Comparison of ENCODE assay signal across 21 cellular contexts in genomic region chr21:37381883-37382585, GRCh38.
"Had no signal": no experiment of that assay in that cellular context is flagged by ENCODE, and none has a peak within 500 bp of the region (broad histone marks: within the 10 kb centered on the region; RNA-seq: fewer than 3 reads in every experiment).

No MANE protein-coding gene starts in this region.

- H3K4me2 ChIP-seq: hepatocyte had no signal

- ATAC-seq: esophagus mucosa, left lobe of liver, natural killer cell had no signal

- H3K4me3 Mint-ChIP-seq: activated CD4-positive, alpha-beta T cell treated with anti-CD3 and anti-CD28 coated beads, Interleukin-2, amount 10 ng/mL, durations not matched to agents 7 days and 5 days had no signal

- DNase-seq: activated CD4-positive, alpha-beta T cell treated with anti-CD3 and anti-CD28 coated beads, Interleukin-2, amount 10 ng/mL, durations not matched to agents 7 days and 5 days; activated CD8-positive, alpha-beta memory T cell treated with anti-CD3 and anti-CD28 coated beads for 24 hours; activated naive CD4-positive, alpha-beta T cell; mammary epithelial cell; natural killer cell; nucleus accumbens; right cardiac atrium; small intestine; stimulated activated CD4-positive, alpha-beta T cell treated with anti-CD3 and anti-CD28 coated beads, Interleukin-4, amount 100 ng/mL, for 4 hours; stimulated activated CD8-positive, alpha-beta memory T cell treated with anti-CD3 and anti-CD28 coated beads, Interleukin-4, amount 100 ng/mL, for 48 hours; stimulated activated naive CD4-positive, alpha-beta T cell treated with Interleukin-2 at 50 U/mL for 16 hours; upper lobe of left lung had no signal

- H3K9me3 ChIP-seq: suprapubic skin, upper lobe of left lung had no signal

- H3K36me3 Mint-ChIP-seq: natural killer cell had no signal

- H2AFZ ChIP-seq: hepatocyte had no signal

- H3K36me3 ChIP-seq: suprapubic skin, upper lobe of left lung had no signal

- H3K27ac Mint-ChIP-seq: activated CD4-positive, alpha-beta T cell treated with anti-CD3 and anti-CD28 coated beads, Interleukin-2, amount 10 ng/mL, durations not matched to agents 7 days and 5 days had no signal

- H3K9me3 Mint-ChIP-seq: activated CD4-positive, alpha-beta T cell treated with anti-CD3 and anti-CD28 coated beads, Interleukin-2, amount 10 ng/mL, durations not matched to agents 7 days and 5 days; natural killer cell had no signal

- FAIRE-seq: astrocyte, bronchial epithelial cell, endometrium, keratinocyte, small intestine had no signal

- H3K4me3 ChIP-seq: hepatocyte, suprapubic skin, upper lobe of left lung had no signal

- H3K27ac ChIP-seq: hepatocyte, suprapubic skin, upper lobe of left lung had no signal

- H3K27me3 Mint-ChIP-seq: activated CD4-positive, alpha-beta T cell treated with anti-CD3 and anti-CD28 coated beads, Interleukin-2, amount 10 ng/mL, durations not matched to agents 7 days and 5 days; progenitor cell of endocrine pancreas had no signal

- H3K27me3 ChIP-seq: hepatocyte, suprapubic skin, upper lobe of left lung had no signal
